In the genomic region with DNA sequence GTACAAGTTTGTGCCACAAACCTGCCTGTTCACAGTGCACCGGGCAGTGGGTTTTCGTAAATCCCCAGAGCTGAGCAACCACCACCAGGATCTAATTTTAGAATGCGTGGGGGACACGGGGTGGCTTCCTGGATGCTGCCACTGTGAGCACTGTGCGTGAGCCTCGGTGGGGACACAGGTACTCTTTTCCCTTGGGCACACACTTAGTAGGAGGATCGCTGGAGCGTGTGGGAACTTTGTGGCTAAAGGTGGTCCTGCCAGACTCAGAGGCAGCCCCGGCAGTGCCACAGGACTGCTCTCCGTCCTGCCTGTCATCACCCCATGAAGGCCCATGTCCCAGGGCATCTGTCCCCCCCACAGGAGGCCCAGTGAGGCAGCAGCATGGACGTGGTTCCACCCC, we compare ENCODE assay signal across 28 cellular contexts.
"Had no signal": no experiment of that assay in that cellular context is flagged by ENCODE, and none has a peak within 500 bp of the region (broad histone marks: within the 10 kb centered on the region; RNA-seq: fewer than 3 reads in every experiment).

No MANE protein-coding gene starts in this region.

- DNase-seq: head of caudate nucleus; hippocampal formation; kidney glomerular epithelial cell; left colon; lower lobe of right lung; mammary epithelial cell; mesenchymal stem cell; naive thymus-derived CD8-positive, alpha-beta T cell; occipital lobe; right lobe of liver; stimulated activated CD4-positive, alpha-beta T cell treated with anti-CD3 and anti-CD28 coated beads, Interleukin-1b, Interleukin-23, amount 100 ng/mL, for 48 hours; stimulated activated CD4-positive, alpha-beta T cell treated with anti-CD3 and anti-CD28 coated beads, Interleukin-2, amount 100 ng/mL, for 48 hours; stimulated activated CD4-positive, alpha-beta T cell treated with anti-CD3 and anti-CD28 coated beads, Interleukin-4, amount 100 ng/mL, for 4 hours; stimulated activated CD8-positive, alpha-beta memory T cell treated with anti-CD3 and anti-CD28 coated beads, Interleukin-4, amount 100 ng/mL, for 48 hours; stimulated activated naive CD4-positive, alpha-beta T cell had no signal

- H3K9me3 ChIP-seq: left lung, lower lobe of right lung, neutrophil, right atrium auricular region, right lobe of liver, suprapubic skin, thoracic aorta, tibial nerve, upper lobe of left lung had no signal

- ATAC-seq: left colon; left lung; lower lobe of right lung; naive thymus-derived CD8-positive, alpha-beta T cell had no signal

- H3K4me1 ChIP-seq: left lung, lower lobe of right lung, parathyroid adenoma, right atrium auricular region, right lobe of liver had no signal

- H3K4me2 ChIP-seq: smooth muscle cell had no signal

- H3K27ac ChIP-seq: left lung, lower lobe of right lung, neutrophil, parathyroid adenoma, right atrium auricular region, right lobe of liver, suprapubic skin, thoracic aorta, tibial nerve, upper lobe of left lung had no signal

- H3K4me3 Mint-ChIP-seq: nephron; neural crest cell; stimulated activated naive CD8-positive, alpha-beta T cell treated with anti-CD3 and anti-CD28 coated beads, Interleukin-15, Interleukin-2, amounts not matched to agents 100 ng/mL and 50 ng/mL, for 24 hours had no signal

- H3K36me3 ChIP-seq: right atrium auricular region, right lobe of liver had no signal

- H3K27me3 Mint-ChIP-seq: naive thymus-derived CD8-positive, alpha-beta T cell; progenitor cell of endocrine pancreas; stimulated activated naive CD8-positive, alpha-beta T cell treated with anti-CD3 and anti-CD28 coated beads, Interleukin-15, Interleukin-2, amounts not matched to agents 100 ng/mL and 50 ng/mL, for 24 hours had no signal

- H3K4me3 ChIP-seq: left lung, lower lobe of right lung, right atrium auricular region, right lobe of liver, smooth muscle cell, suprapubic skin, thoracic aorta, tibial nerve, upper lobe of left lung had no signal

- H3K9me3 Mint-ChIP-seq: naive thymus-derived CD8-positive, alpha-beta T cell; nephron; neural crest cell; stimulated activated naive CD8-positive, alpha-beta T cell treated with anti-CD3 and anti-CD28 coated beads, Interleukin-15, Interleukin-2, amounts not matched to agents 100 ng/mL and 50 ng/mL, for 24 hours had no signal

- H3K4me1 Mint-ChIP-seq: nephron had no signal

- H3K9ac ChIP-seq: parathyroid adenoma had no signal

- H3K27me3 ChIP-seq: left lung, neutrophil, right atrium auricular region, right lobe of liver, suprapubic skin, tibial nerve, upper lobe of left lung had no signal

- H3K27ac Mint-ChIP-seq: nephron; stimulated activated naive CD8-positive, alpha-beta T cell treated with anti-CD3 and anti-CD28 coated beads, Interleukin-15, Interleukin-2, amounts not matched to agents 100 ng/mL and 50 ng/mL, for 24 hours had no signal

- H2AFZ ChIP-seq: parathyroid adenoma had no signal
